Comparison of ENCODE assay signal across 36 cellular contexts in genomic region chr9:37730256-37730655, GRCh38. TPM values are rescaled to one million over a fixed set of nuclear protein-coding genes. Genes with fewer than 3 reads are reported as not detected.
DNase-seq lines count a peak whose midpoint lies in the region; ATAC-seq, FAIRE-seq and TF ChIP-seq lines count a peak whose summit lies in the region.
"Had no signal": no experiment of that assay in that cellular context is flagged by ENCODE, and none has a peak within 500 bp of the region (broad histone marks: within the 10 kb centered on the region; RNA-seq: fewer than 3 reads in every experiment).

No MANE protein-coding gene starts in this region.

- H3K9me3 ChIP-seq in GM23248 (ENCODE audit: low read depth) (no peaks in the 10 kb centered on the region), astrocyte (ENCODE audit: insufficient read depth, low read depth, low read length) (no peaks in the 10 kb centered on the region)
- H3K9me3 ChIP-seq: A549; BLaER1 treated with 17β-estradiol and CSF1 and Interleukin-3, amounts not matched to agents 10 nM and 100 nM; Caco-2; psoas muscle; sigmoid colon; SJCRH30; tibial artery had no signal

- H3K4me2 ChIP-seq in GM23248 (ENCODE audit: unreplicated experiment): no peak overlapping the region
- H3K4me2 ChIP-seq in astrocyte (ENCODE audit: low read length): no peak overlapping the region
- H3K4me2 ChIP-seq: A549; BLaER1 treated with 17β-estradiol and CSF1 and Interleukin-3, amounts not matched to agents 10 nM and 100 nM had no signal

- H3K9ac ChIP-seq in GM23248 (no peak overlapping the region), astrocyte (ENCODE audit: low read length) (no peak overlapping the region)
- H3K9ac ChIP-seq: BLaER1 treated with 17β-estradiol and CSF1 and Interleukin-3, amounts not matched to agents 10 nM and 100 nM had no signal

- H3K79me2 ChIP-seq in GM23248 (ENCODE audit: insufficient read depth) (no peaks in the 10 kb centered on the region), astrocyte (ENCODE audit: insufficient read depth, low read length) (no peaks in the 10 kb centered on the region)

- no peak for ATAC-seq in GM21576 (IDR thresholded peaks at IDR 0.05; ENCODE audit: unreplicated experiment)
- no peak for ATAC-seq in activated T-cell treated with anti-CD3 and anti-CD28 coated beads, Interleukin-2, amount 50 U/mL, for 72 hours (replicated peaks in 1 of 2)
- ATAC-seq: activated CD8-positive, alpha-beta T cell treated with anti-CD3 and anti-CD28 coated beads, Interleukin-2, amount 10 ng/mL, durations not matched to agents 7 days and 5 days; activated T-helper 17 cell treated with anti-CD3 and anti-CD28 coated beads, Interleukin-2, amount 50 U/mL, for 72 hours; natural killer cell; psoas muscle had no signal

- peak; percentile 55 for DNase-seq in AG08395 (ENCODE audit: low spot score)
- DNase-seq in GM23248: peak; percentile 40
- peak; percentile 10 for DNase-seq in astrocyte (ENCODE audit: low read depth)
- peak; percentile 14 for DNase-seq in iris pigment epithelial cell (ENCODE audit: low read depth)
- DNase-seq in cardiac septum (ENCODE audit: low spot score): no peak
- no peak for DNase-seq in activated T-cell treated with anti-CD3 and anti-CD28 coated beads, Interleukin-2, amount 50 U/mL, for 72 hours
- no peak for DNase-seq in stimulated activated CD4-positive, alpha-beta T cell treated with anti-CD3 and anti-CD28 coated beads, Interleukin-15, amount 100 ng/mL, for 24 hours
- DNase-seq: activated CD4-positive, alpha-beta T cell treated with anti-CD3 and anti-CD28 coated beads for 4 hours; activated CD8-positive, alpha-beta T cell treated with anti-CD3 and anti-CD28 coated beads, Interleukin-2, amount 10 ng/mL, durations not matched to agents 7 days and 5 days; activated naive CD4-positive, alpha-beta T cell treated with anti-CD3 and anti-CD28 coated beads, Interleukin-2, amount 50 U/mL, for 16 hours; amniotic stem cell; Caco-2; DMS79; H9; islet precursor cell; midbrain; natural killer cell; NCI-H2107; NCI-H446; NCI-H748 treated with DMSO at 0.1 percent for 48 hours; occipital lobe; psoas muscle; sigmoid colon; SJCRH30; stimulated activated CD4-positive, alpha-beta T cell treated with anti-CD3 and anti-CD28 coated beads, Interleukin-4, amount 100 ng/mL, for 4 hours; SW 1271; T-helper 9 cell; tibial artery; WERI-Rb-1 had no signal

- TF ChIP-seq CTCF in astrocyte (IDR thresholded peaks at IDR 0.05; ENCODE audit: insufficient read depth, low read depth, low read length): no peak

- H2AFZ ChIP-seq in GM23248: no peak overlapping the region
- no peak overlapping the region for H2AFZ ChIP-seq in astrocyte (ENCODE audit: low read depth, low read length)

- H3K4me1 ChIP-seq in GM23248 (ENCODE audit: insufficient read depth): no peaks in the 10 kb centered on the region
- H3K4me1 ChIP-seq in astrocyte (ENCODE audit: insufficient read depth, low read length): no peaks in the 10 kb centered on the region
- H3K4me1 ChIP-seq: A549, Caco-2, psoas muscle, sigmoid colon, tibial artery had no signal

- H3K36me3 ChIP-seq in GM23248 (ENCODE audit: low read depth) (no peaks in the 10 kb centered on the region), astrocyte (ENCODE audit: insufficient read depth, low read length) (no peaks in the 10 kb centered on the region)
- H3K36me3 ChIP-seq: BLaER1 treated with 17β-estradiol and CSF1 and Interleukin-3, amounts not matched to agents 10 nM and 100 nM; sigmoid colon; SJCRH30; tibial artery had no signal

- H3K27me3 Mint-ChIP-seq in astrocyte (ENCODE audit: low read depth, unreplicated experiment): peaks cover 39% of the 10 kb centered on the region
- peaks cover 18% of the 10 kb centered on the region for H3K27me3 Mint-ChIP-seq in activated T-cell treated with anti-CD3 and anti-CD28 coated beads, Interleukin-2, amount 50 U/mL, for 72 hours (ENCODE audit: low read depth)

- H3K4me1 Mint-ChIP-seq in astrocyte (ENCODE audit: low read depth, unreplicated experiment): peaks cover 15% of the 10 kb centered on the region
- H3K4me1 Mint-ChIP-seq in activated T-cell treated with anti-CD3 and anti-CD28 coated beads, Interleukin-2, amount 50 U/mL, for 72 hours (ENCODE audit: low read depth): no peaks in the 10 kb centered on the region
- H3K4me1 Mint-ChIP-seq: activated T-helper 17 cell treated with anti-CD3 and anti-CD28 coated beads, Interleukin-2, amount 50 U/mL, for 72 hours; IgD-negative memory B cell; natural killer cell had no signal

- WGBS in GM23248 (ENCODE audit: low coverage in 1 of 2, low lambda C conversion rate in 2 of 2, missing lambda C conversion rate in 2 of 2), 2 experiments: 42 to 53% methylated on average over 3 of the region's 3 CpGs

- H3K36me3 Mint-ChIP-seq in astrocyte (ENCODE audit: low read depth, unreplicated experiment): no peaks in the 10 kb centered on the region
- no peaks in the 10 kb centered on the region for H3K36me3 Mint-ChIP-seq in activated T-cell treated with anti-CD3 and anti-CD28 coated beads, Interleukin-2, amount 50 U/mL, for 72 hours (ENCODE audit: insufficient read depth in 2 of 2)
- H3K36me3 Mint-ChIP-seq: IgD-negative memory B cell, natural killer cell had no signal

- no peak overlapping the region for H3K4me3 Mint-ChIP-seq in astrocyte (ENCODE audit: unreplicated experiment)
- no peak overlapping the region for H3K4me3 Mint-ChIP-seq in activated T-cell treated with anti-CD3 and anti-CD28 coated beads, Interleukin-2, amount 50 U/mL, for 72 hours
- H3K4me3 Mint-ChIP-seq: activated CD8-positive, alpha-beta T cell treated with anti-CD3 and anti-CD28 coated beads, Interleukin-2, amount 10 ng/mL, durations not matched to agents 7 days and 5 days; activated T-helper 17 cell treated with anti-CD3 and anti-CD28 coated beads, Interleukin-2, amount 50 U/mL, for 72 hours; H9; IgD-negative memory B cell; natural killer cell had no signal

- H4K20me1 ChIP-seq in GM23248 (ENCODE audit: insufficient read depth): no peaks in the 10 kb centered on the region
- H4K20me1 ChIP-seq in astrocyte (ENCODE audit: insufficient read depth, low read length): no peaks in the 10 kb centered on the region
- H4K20me1 ChIP-seq: BLaER1 treated with 17β-estradiol and CSF1 and Interleukin-3, amounts not matched to agents 10 nM and 100 nM had no signal

- in situ Hi-C loops in GM23248 (cut with MboI): no loop called here

- H3F3A ChIP-seq in GM23248 (ENCODE audit: insufficient read depth): no peaks in the 10 kb centered on the region

- no peak overlapping the region for H3K27ac ChIP-seq in GM23248
- H3K27ac ChIP-seq in astrocyte (ENCODE audit: low read depth, low read length): no peak overlapping the region
- H3K27ac ChIP-seq: A549; BLaER1 treated with 17β-estradiol and CSF1 and Interleukin-3, amounts not matched to agents 10 nM and 100 nM; psoas muscle; sigmoid colon; SJCRH30; tibial artery had no signal

- H3K4me3 ChIP-seq in GM23248 (no peak overlapping the region), astrocyte (ENCODE audit: insufficient read depth, low read depth, low read length) (no peak overlapping the region)
- H3K4me3 ChIP-seq: A549; BLaER1 treated with 17β-estradiol and CSF1 and Interleukin-3, amounts not matched to agents 10 nM and 100 nM; psoas muscle; sigmoid colon; SJCRH30; tibial artery had no signal

- peaks cover 57% of the 10 kb centered on the region for H3K27me3 ChIP-seq in GM23248 (replicated peaks; ENCODE audit: insufficient read depth)
- peaks cover 42% of the 10 kb centered on the region for H3K27me3 ChIP-seq in astrocyte (ENCODE audit: insufficient read depth, low read length)
- H3K27me3 ChIP-seq: BLaER1 treated with 17β-estradiol and CSF1 and Interleukin-3, amounts not matched to agents 10 nM and 100 nM; SJCRH30 had no signal

- intact Hi-C loops in cardiac septum (cut with DNase I): no loop called here

- no peak overlapping the region for H3K27ac Mint-ChIP-seq in astrocyte (ENCODE audit: unreplicated experiment)
- no peak overlapping the region for H3K27ac Mint-ChIP-seq in activated T-cell treated with anti-CD3 and anti-CD28 coated beads, Interleukin-2, amount 50 U/mL, for 72 hours
- H3K27ac Mint-ChIP-seq: activated CD8-positive, alpha-beta T cell treated with anti-CD3 and anti-CD28 coated beads, Interleukin-2, amount 10 ng/mL, durations not matched to agents 7 days and 5 days; activated T-helper 17 cell treated with anti-CD3 and anti-CD28 coated beads, Interleukin-2, amount 50 U/mL, for 72 hours; IgD-negative memory B cell; natural killer cell had no signal

- peaks cover 4% of the 10 kb centered on the region for H3K9me3 Mint-ChIP-seq in astrocyte (ENCODE audit: unreplicated experiment)
- H3K9me3 Mint-ChIP-seq in activated T-cell treated with anti-CD3 and anti-CD28 coated beads, Interleukin-2, amount 50 U/mL, for 72 hours: peaks cover 0 to 1% of the 10 kb centered on the region in 2 donors
- H3K9me3 Mint-ChIP-seq: activated T-helper 17 cell treated with anti-CD3 and anti-CD28 coated beads, Interleukin-2, amount 50 U/mL, for 72 hours; H9; natural killer cell had no signal

- no peaks in the 10 kb centered on the region for H3K9me2 ChIP-seq in GM23248 (ENCODE audit: insufficient read depth)

- FAIRE-seq in astrocyte (lab: Jason Lieb, UNC): no peak
- FAIRE-seq: A549, colon, RCC 7860 had no signal

RNA-seq across cellular contexts. Expression of gene TRMT10B, which starts 23.3 kb away (rescaled TPM):
- total RNA-seq in GM23248 (2014; rRNA removed; shearing (Covaris generic)): 1.5 and 2.8 TPM in 2 replicates
- 6.0 and 6.7 TPM in 2 replicates for polyA plus RNA-seq in GM23248 (2016; fragmentation: Nextera tagmentation; extraction: Ambion mirVana)
- total RNA-seq in astrocyte: 4.2 and 6.2 TPM in 2 replicates
- 4.5 TPM for total RNA-seq in cardiac septum
- 10 to 100 TPM; 15.9 to 16.1 TPM for total RNA-seq in activated T-cell treated with anti-CD3 and anti-CD28 coated beads, Interleukin-2, amount 50 U/mL, for 72 hours

RNA-seq across cellular contexts. Expression of gene EXOSC3, which starts 54.6 kb away (rescaled TPM):
- 30.1 and 38.8 TPM in 2 replicates for total RNA-seq in GM23248 (2014; rRNA removed; shearing (Covaris generic))
- 59.0 and 61.5 TPM in 2 replicates for polyA plus RNA-seq in GM23248 (2016; fragmentation: Nextera tagmentation; extraction: Ambion mirVana)
- total RNA-seq in astrocyte (24.6 and 30.7 TPM in 2 replicates), cardiac septum (13.1 TPM)
- total RNA-seq in activated T-cell treated with anti-CD3 and anti-CD28 coated beads, Interleukin-2, amount 50 U/mL, for 72 hours: 10 to 100 TPM; 60.2 to 72.0 TPM

Comparison
In these comparisons a context has a peak if more than half of its experiments do, and no peak if none do; other contexts are left out.
1. DNase-seq: peak in AG08395 (single experiment), GM23248 (single experiment), astrocyte (single experiment) and iris pigment epithelial cell (single experiment); none in cardiac septum (single experiment), activated T-cell treated with anti-CD3 and anti-CD28 coated beads, Interleukin-2, amount 50 U/mL, for 72 hours (0 of 2) and stimulated activated CD4-positive, alpha-beta T cell treated with anti-CD3 and anti-CD28 coated beads, Interleukin-15, amount 100 ng/mL, for 24 hours (single experiment).